Comparison of ENCODE assay signal across 17 cellular contexts in the genomic region with DNA sequence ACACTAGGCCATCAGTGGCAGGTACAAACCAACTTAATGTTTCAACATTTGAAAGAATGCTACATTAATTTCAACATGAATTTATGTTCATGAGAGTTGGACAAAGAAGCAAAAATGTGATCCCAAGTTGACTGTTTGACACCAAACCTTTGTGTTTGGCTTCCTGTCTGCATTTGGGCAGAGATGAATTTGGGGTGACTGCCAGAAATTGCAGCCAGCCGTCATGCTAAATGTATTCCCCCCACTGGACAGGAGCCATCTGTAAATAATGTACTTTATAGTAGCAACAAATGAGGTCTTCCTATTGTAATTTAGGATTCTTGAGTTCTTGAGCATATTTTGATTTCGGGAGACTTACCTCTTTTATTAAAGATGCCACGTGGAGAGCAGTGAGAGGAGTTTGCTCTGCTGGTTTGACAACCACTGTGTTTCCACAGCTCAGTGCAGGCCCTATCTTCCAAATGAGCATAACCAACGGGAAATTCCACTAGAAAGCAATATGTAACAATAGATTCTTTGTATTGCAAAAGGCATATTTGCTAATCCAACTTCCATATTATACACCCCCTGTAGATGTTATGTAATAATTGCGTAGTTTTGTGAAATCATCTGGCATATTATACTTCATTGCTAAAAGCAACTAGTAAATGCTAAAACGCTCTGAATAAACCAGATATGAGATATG. TPM values are rescaled to one million over a fixed set of nuclear protein-coding genes. Genes with fewer than 3 reads are reported as not detected.
A peak's percentile ranks its signal among the peaks of the same experiment; 100 is the strongest.
DNase-seq lines count a peak whose midpoint lies in the region; ATAC-seq, FAIRE-seq and TF ChIP-seq lines count a peak whose summit lies in the region.
"Had no signal": no experiment of that assay in that cellular context is flagged by ENCODE, and none has a peak within 500 bp of the region (broad histone marks: within the 10 kb centered on the region; RNA-seq: fewer than 3 reads in every experiment).

No MANE protein-coding gene starts in this region.

- H2AFZ ChIP-seq in H1 (ENCODE audit: low read length) (no peak overlapping the region), SK-N-SH (ENCODE audit: low read depth) (no peak overlapping the region)

- H4K20me1 ChIP-seq in H1 (replicated peaks in 1 of 2; ENCODE audit: control insufficient read depth in 1 of 2, insufficient read depth in 2 of 2, low read length in 2 of 2) (no peaks in the 10 kb centered on the region), SK-N-SH (ENCODE audit: insufficient read depth) (no peaks in the 10 kb centered on the region)

- H3K79me2 ChIP-seq in H1 (ENCODE audit: control insufficient read depth in 1 of 2, insufficient read depth in 2 of 2, low read length in 2 of 2) (no peaks in the 10 kb centered on the region), SK-N-SH (ENCODE audit: insufficient read depth) (no peaks in the 10 kb centered on the region)

- H3K79me1 ChIP-seq in H1 (ENCODE audit: low read depth, low read length) = no peaks in the 10 kb centered on the region

- TF ChIP-seq EP300 in H1 (IDR thresholded peaks at IDR 0.05; ENCODE audit: borderline replicate concordance in 1 of 2, low read depth in 2 of 2, low read length in 2 of 2) = no peak
- no peak for TF ChIP-seq EP300 in SK-N-SH (IDR thresholded peaks at IDR 0.05; ENCODE audit: borderline replicate concordance in 1 of 2, low read depth in 1 of 2, low read length in 1 of 2)

- no peak overlapping the region for H2AK5ac ChIP-seq in H1 (ENCODE audit: low read depth, low read length)

- no peak overlapping the region for H3K14ac ChIP-seq in H1 (ENCODE audit: insufficient read length)

- no peak overlapping the region for H2BK120ac ChIP-seq in H1 (replicated peaks; ENCODE audit: low read depth, low read length)

- H3K4me1 ChIP-seq in H1 (replicated peaks in 1 of 4; ENCODE audit: control insufficient read depth in 3 of 4, insufficient read depth in 4 of 4, low read length in 3 of 4) = no peaks in the 10 kb centered on the region
- peaks cover 0 to 6% of the 10 kb centered on the region in 2 donors for H3K4me1 ChIP-seq in muscle layer of duodenum (ENCODE audit: control insufficient read depth in 1 of 2, insufficient read depth in 2 of 2, low read length in 2 of 2)
- H3K4me1 ChIP-seq in SK-N-SH (ENCODE audit: control insufficient read depth in 1 of 2, insufficient read depth in 2 of 2, low read depth in 1 of 2, low read length in 1 of 2) = no peaks in the 10 kb centered on the region
- H3K4me1 ChIP-seq: SJCRH30 had no signal

- no peaks in the 10 kb centered on the region for H3K9me3 ChIP-seq in H1 (ENCODE audit: insufficient read depth in 2 of 2, low read depth in 1 of 2, low read length in 1 of 2)
- no peaks in the 10 kb centered on the region for H3K9me3 ChIP-seq in muscle layer of duodenum (ENCODE audit: control insufficient read depth in 1 of 2, low read length in 2 of 2)
- no peaks in the 10 kb centered on the region for H3K9me3 ChIP-seq in SK-N-SH
- H3K9me3 ChIP-seq: SJCRH30 had no signal

- TF ChIP-seq CTCF in H1 (IDR thresholded peaks at IDR 0.05; ENCODE audit: control extremely low read depth in 1 of 3, insufficient read depth in 1 of 3, low read depth in 1 of 3, low read length in 3 of 3) = no peak
- TF ChIP-seq CTCF in SK-N-SH (IDR thresholded peaks at IDR 0.05) = no peak

- H3K27me3 ChIP-seq in H1 (replicated peaks in 1 of 4; ENCODE audit: control insufficient read depth in 3 of 4, extremely low read depth in 1 of 4, insufficient read depth in 3 of 4, low read length in 3 of 4) = no peaks in the 10 kb centered on the region
- no peaks in the 10 kb centered on the region for H3K27me3 ChIP-seq in muscle layer of duodenum (ENCODE audit: low read depth, low read length)
- H3K27me3 ChIP-seq in SK-N-SH (ENCODE audit: insufficient read depth) = peaks cover 4% of the 10 kb centered on the region; the same call in 1 of the 2 replicates
- H3K27me3 ChIP-seq: SJCRH30 had no signal

- no peak overlapping the region for H4K8ac ChIP-seq in H1 (ENCODE audit: extremely low read depth, insufficient read depth, low read length)

- DNase-seq in CD1c-positive myeloid dendritic cell (ENCODE audit: extremely low spot score) (peak; percentile 83), NOMO-1 treated with DMSO at 0.1 percent for 48 hours (lab: John Stamatoyannopoulos, UW; ENCODE audit: unreplicated experiment) (peak; percentile 61), H1 (ENCODE audit: low read depth in 1 of 2, low spot score in 2 of 2) (no peak), SK-N-SH (no peak), RPMI8226 (no peak), glomerular visceral epithelial cell (ENCODE audit: extremely low spot score) (no peak)
- DNase-seq: activated CD8-positive, alpha-beta memory T cell treated with anti-CD3 and anti-CD28 coated beads, Interleukin-2, amount 50 U/mL, for 4 hours; KG1; NCI-H187; NCI-H524 treated with DMSO at 0.1 percent for 48 hours; stimulated activated CD4-positive, alpha-beta T cell treated with anti-CD3 and anti-CD28 coated beads, Interleukin-2, amount 100 ng/mL, for 48 hours had no signal

- H3K4ac ChIP-seq in H1 (replicated peaks; ENCODE audit: insufficient read length, low read depth, low read length) = no peak overlapping the region

- H3K18ac ChIP-seq in H1 (ENCODE audit: extremely low read depth, low read length) = no peak overlapping the region

- no peaks in the 10 kb centered on the region for H3K9me2 ChIP-seq in SK-N-SH

- POLR2A ChIA-PET in H1 (lab: Charles Lee; ENCODE audit: partially characterized antibody) = no interaction called here
- POLR2A ChIA-PET in SK-N-SH (lab: Yijun Ruan, JAX) = no interaction called here

- H3K36me3 ChIP-seq in H1 (ENCODE audit: control insufficient read depth in 2 of 4, insufficient read depth in 4 of 4, low read length in 3 of 4) (no peaks in the 10 kb centered on the region), muscle layer of duodenum (ENCODE audit: control insufficient read depth in 1 of 2, insufficient read depth in 2 of 2, low read length in 2 of 2) (peaks cover 13 to 29% of the 10 kb centered on the region in 2 donors), SK-N-SH (replicated peaks in 1 of 2; ENCODE audit: control insufficient read depth in 1 of 2, insufficient read depth in 2 of 2, low read length in 1 of 2) (no peaks in the 10 kb centered on the region)
- H3K36me3 ChIP-seq: SJCRH30 had no signal

- no peak overlapping the region for H2BK12ac ChIP-seq in H1 (ENCODE audit: low read depth, low read length)

- ATAC-seq in GM18520 (IDR thresholded peaks at IDR 0.05; ENCODE audit: unreplicated experiment) = no peak
- ATAC-seq: activated naive CD4-positive, alpha-beta T cell treated with anti-CD3 and anti-CD28 coated beads, Interleukin-2, amount 50 U/mL, for 72 hours; GM12878 had no signal

- no peaks in the 10 kb centered on the region for H3K23me2 ChIP-seq in H1 (ENCODE audit: low read depth, low read length)

- H2BK5ac ChIP-seq in H1 (ENCODE audit: low read depth, low read length) = no peak overlapping the region

- H3K56ac ChIP-seq in H1 (replicated peaks; ENCODE audit: insufficient read length, low read depth, low read length) = no peak overlapping the region

- no peak overlapping the region for H3K23ac ChIP-seq in H1 (ENCODE audit: insufficient read length)

- TF ChIP-seq RAD21 in H1 (IDR thresholded peaks at IDR 0.05 in 1 of 2, conservative IDR thresholded peaks at IDR 0.05 in 1 of 2; ENCODE audit: low read depth in 2 of 2, low read length in 2 of 2) = no peak
- no peak for TF ChIP-seq RAD21 in SK-N-SH (IDR thresholded peaks at IDR 0.05; ENCODE audit: low read length)

- CTCF ChIA-PET in H1 (lab: Charles Lee; ENCODE audit: partially characterized antibody) (no interaction called here), SK-N-SH (lab: Yijun Ruan, JAX) (no interaction called here)

- peak; percentile 13 for FAIRE-seq in H1 (lab: Jason Lieb, UNC)
- FAIRE-seq: GM12878 had no signal

- H2BK15ac ChIP-seq in H1 (ENCODE audit: low read length) = no peak overlapping the region

- no peak overlapping the region for H3K4me2 ChIP-seq in H1 (ENCODE audit: insufficient read depth in 1 of 2, low read depth in 2 of 2, low read length in 2 of 2)
- no peak overlapping the region for H3K4me2 ChIP-seq in SK-N-SH

- H3F3A ChIP-seq in SK-N-SH (replicated peaks; ENCODE audit: insufficient read depth) = no peaks in the 10 kb centered on the region

- no peak overlapping the region for H4K91ac ChIP-seq in H1 (replicated peaks; ENCODE audit: insufficient read length, low read length)

- H3K4me3 ChIP-seq in H1 (ENCODE audit: extremely low read depth in 1 of 4, insufficient read depth in 2 of 4, low read depth in 3 of 4, low read length in 4 of 4) (no peak overlapping the region), muscle layer of duodenum (ENCODE audit: low read depth in 1 of 2, low read length in 2 of 2) (no peak overlapping the region), SK-N-SH (ENCODE audit: low read depth in 2 of 2, low read length in 1 of 2) (no peak overlapping the region)
- H3K4me3 ChIP-seq: GM12878, SJCRH30 had no signal

- H3K27ac ChIP-seq in H1 (ENCODE audit: low read depth, low read length) (no peak overlapping the region), muscle layer of duodenum (ENCODE audit: low read length) (peak overlapping the region; percentile 33), SK-N-SH (ENCODE audit: low read depth in 2 of 2, low read length in 1 of 2) (no peak overlapping the region)
- H3K27ac ChIP-seq: SJCRH30 had no signal

- no peak overlapping the region for H2BK20ac ChIP-seq in H1 (ENCODE audit: low read length)

- H4K5ac ChIP-seq in H1 (ENCODE audit: insufficient read length, low read depth, low read length) = no peak overlapping the region

- WGBS in H1 (ENCODE audit: extremely low coverage in 1 of 2, insufficient coverage in 1 of 2, insufficient read length in 1 of 2, insufficient replicate concordance in 2 of 2, low coverage in 1 of 2, low lambda C conversion rate in 2 of 2, missing lambda C conversion rate in 1 of 2), 2 experiments = 85% methylated on average over 6 of the region's 6 CpGs; no CpG with 5 or more reads in 1 of the 2 experiments
- WGBS in SK-N-SH (ENCODE audit: low lambda C conversion rate) = under 1% methylated on average over 6 of the region's 6 CpGs

- no peak for TF ChIP-seq POLR2A in H1 (IDR thresholded peaks at IDR 0.05; ENCODE audit: control extremely low read depth in 1 of 2, low read depth in 2 of 2, low read length in 2 of 2)

- no peak overlapping the region for H3K9ac ChIP-seq in H1 (replicated peaks in 1 of 4; ENCODE audit: extremely low read depth in 1 of 4, low read depth in 3 of 4, low read length in 3 of 4)
- H3K9ac ChIP-seq in SK-N-SH = no peak overlapping the region

RNA-seq across cellular contexts. Expression of a gene that starts 27.6 kb away (rescaled TPM):
- 0.82 and 1.1 TPM in 2 replicates for total RNA-seq in H1 (2021; fragmentation: NEBNext Ultra II Directional; extraction: Animal tissue kit (Norgen Biotek cat#: 25700))
- 0.39 and 0.50 TPM in 2 replicates for polyA plus RNA-seq in H1 (2011; rRNA removed)
- 0.62 TPM for polyA plus RNA-seq in H1 (2011; cell fraction: cytosol; rRNA removed)
- 0.24 TPM for polyA plus RNA-seq in H1 (2011; cell fraction: nucleus; rRNA removed)
- polyA plus RNA-seq in H1 (2012, experiment 1 of 2) = 1.1 to 2.0 TPM (median 1.3 TPM) in 4 replicates
- 0.07 TPM for polyA plus RNA-seq in H1 (2012, experiment 2 of 2)
- 1.2 TPM for polyA plus RNA-seq in H1 (2013, experiment 1 of 2)
- 1.0 TPM for polyA plus RNA-seq in H1 (2013, experiment 2 of 2)
- polyA minus RNA-seq in H1 (2011; rRNA and poly(A)+ RNA removed) = 0.69 and 0.76 TPM in 2 replicates
- 1.2 TPM for polyA minus RNA-seq in H1 (2011; cell fraction: cytosol; rRNA and poly(A)+ RNA removed)
- polyA minus RNA-seq in H1 (2011; cell fraction: nucleus; rRNA and poly(A)+ RNA removed) = not detected
- 0.03 and 0.23 TPM in 2 replicates for polyA plus RNA-seq in SK-N-SH (2012; rRNA removed)
- 0.04 and 0.08 TPM in 2 replicates for polyA plus RNA-seq in SK-N-SH (2012; cell fraction: cytosol; rRNA removed)
- polyA plus RNA-seq in SK-N-SH (2012; cell fraction: nucleus; rRNA removed) = not detected in 2 replicates
- total RNA-seq: Daoy had no signal

Comparison
In these comparisons a context has a peak if more than half of its experiments do, and no peak if none do; other contexts are left out.
1. DNase-seq: peak in CD1c-positive myeloid dendritic cell (single experiment) and NOMO-1 treated with DMSO at 0.1 percent for 48 hours (single experiment); none in H1 (0 of 2), SK-N-SH (single experiment), RPMI8226 (single experiment) and glomerular visceral epithelial cell (single experiment).